Comparison of ENCODE assay signal across 11 cellular contexts in genomic region chr1:205950280-205950679, GRCh38. TPM values are rescaled to one million over a fixed set of nuclear protein-coding genes. Genes with fewer than 3 reads are reported as not detected.
A peak's percentile ranks its signal among the peaks of the same experiment; 100 is the strongest.
DNase-seq lines count a peak whose midpoint lies in the region; ATAC-seq and TF ChIP-seq lines count a peak whose summit lies in the region.
"Had no signal": no experiment of that assay in that cellular context is flagged by ENCODE, and none has a peak within 500 bp of the region (broad histone marks: within the 10 kb centered on the region; RNA-seq: fewer than 3 reads in every experiment).

No MANE protein-coding gene starts in this region.

- H3K27ac ChIP-seq in RWPE1 (peak overlapping the region; percentile 99), psoas muscle (peak overlapping the region; percentile 46)

- CTCF ChIA-PET in RWPE1 (lab: Yijun Ruan, JAX), result interaction anchor here (0.7 to 7.7 kb wide), 6 partner anchors 8 to 158 kb away, joined by 3 to 74 read pairs (median 6); no protein-coding TSS in a partner anchor

- H3K4me3 Mint-ChIP-seq in activated naive CD8-positive, alpha-beta T cell treated with anti-CD3 and anti-CD28 coated beads for 36 hours, result no peak overlapping the region
- H3K4me3 Mint-ChIP-seq: central memory CD8-positive, alpha-beta T cell; stimulated activated naive B cell treated with anti-CD40 and anti-IgM and Interleukin-4, amounts not matched to agents 10 μg/mL and 1 μg/mL and 100 μg/mL, for 72 hours had no signal

- no peaks in the 10 kb centered on the region for H3K9me3 ChIP-seq in psoas muscle

- POLR2A ChIA-PET in RWPE1 (lab: Yijun Ruan, JAX; ENCODE audit: low non-redundant PET), result no interaction called here

- peaks cover 1% of the 10 kb centered on the region for H3K27me3 Mint-ChIP-seq in activated naive CD8-positive, alpha-beta T cell treated with anti-CD3 and anti-CD28 coated beads for 36 hours
- H3K27me3 Mint-ChIP-seq: stimulated activated naive B cell treated with anti-CD40 and anti-IgM and Interleukin-4, amounts not matched to agents 10 μg/mL and 1 μg/mL and 100 μg/mL, for 72 hours had no signal

- H3K36me3 Mint-ChIP-seq in activated naive CD8-positive, alpha-beta T cell treated with anti-CD3 and anti-CD28 coated beads for 36 hours, result no peaks in the 10 kb centered on the region
- H3K36me3 Mint-ChIP-seq: stimulated activated naive B cell treated with anti-CD40 and anti-IgM and Interleukin-4, amounts not matched to agents 10 μg/mL and 1 μg/mL and 100 μg/mL, for 72 hours had no signal

- no peak overlapping the region for H3K27ac Mint-ChIP-seq in activated naive CD8-positive, alpha-beta T cell treated with anti-CD3 and anti-CD28 coated beads for 36 hours
- H3K27ac Mint-ChIP-seq: stimulated activated naive B cell treated with anti-CD40 and anti-IgM and Interleukin-4, amounts not matched to agents 10 μg/mL and 1 μg/mL and 100 μg/mL, for 72 hours had no signal

- ATAC-seq in psoas muscle, result peak; percentile 68 to 91 (median 84)
- ATAC-seq: stimulated activated naive B cell treated with anti-CD40 and anti-IgM and Interleukin-4, amounts not matched to agents 10 μg/mL and 1 μg/mL and 100 μg/mL, for 72 hours had no signal

- no peaks in the 10 kb centered on the region for H3K36me3 ChIP-seq in psoas muscle (ENCODE audit: insufficient read depth in 1 of 2, low read depth in 1 of 2)

- intact Hi-C loops in psoas muscle (cut with DNase I), result no loop called here

- 25 to 70% (median 37%) methylated on average over 8 of the region's 8 CpGs for WGBS in psoas muscle, 3 donors

- DNase-seq in Daoy (ENCODE audit: low read depth) (peak; percentile 65), RWPE1 (ENCODE audit: low spot score) (peak; percentile 73), fibroblast of mammary gland (ENCODE audit: low read depth) (peak; percentile 71), psoas muscle (peak; percentile 62 to 92), SHP77 treated with DMSO at 0.1 percent for 48 hours (lab: John Stamatoyannopoulos, UW) (no peak), NCI-H2107 (lab: John Stamatoyannopoulos, UW) (no peak), mesenteric fat pad (ENCODE audit: low spot score) (no peak)
- DNase-seq in activated naive CD8-positive, alpha-beta T cell treated with anti-CD3 and anti-CD28 coated beads for 36 hours, result no peak
- DNase-seq: COR-L47; stimulated activated naive B cell treated with anti-CD40 and anti-IgM and Interleukin-4, amounts not matched to agents 10 μg/mL and 1 μg/mL and 100 μg/mL, for 72 hours had no signal

- peaks cover 32% of the 10 kb centered on the region for H3K4me1 ChIP-seq in psoas muscle

- no peaks in the 10 kb centered on the region for H3K9me3 Mint-ChIP-seq in activated naive CD8-positive, alpha-beta T cell treated with anti-CD3 and anti-CD28 coated beads for 36 hours
- H3K9me3 Mint-ChIP-seq: central memory CD8-positive, alpha-beta T cell; stimulated activated naive B cell treated with anti-CD40 and anti-IgM and Interleukin-4, amounts not matched to agents 10 μg/mL and 1 μg/mL and 100 μg/mL, for 72 hours had no signal

- H3K4me1 Mint-ChIP-seq in activated naive CD8-positive, alpha-beta T cell treated with anti-CD3 and anti-CD28 coated beads for 36 hours, result no peaks in the 10 kb centered on the region
- H3K4me1 Mint-ChIP-seq: central memory CD8-positive, alpha-beta T cell had no signal

- H3K4me3 ChIP-seq in fibroblast of mammary gland (ENCODE audit: control insufficient read depth, low read depth, low read length) (no peak overlapping the region), psoas muscle (no peak overlapping the region)

- TF ChIP-seq CTCF in RWPE1 (conservative IDR thresholded peaks at IDR 0.05; ENCODE audit: low read depth) (no peak), fibroblast of mammary gland (conservative IDR thresholded peaks at IDR 0.05; ENCODE audit: control insufficient read depth, insufficient read depth, low read depth, low read length) (no peak), psoas muscle (IDR thresholded peaks at IDR 0.05) (no peak)

- H3K27me3 ChIP-seq in psoas muscle (ENCODE audit: insufficient read depth in 3 of 3, low read length in 2 of 3), result no peaks in the 10 kb centered on the region

RNA-seq across cellular contexts. Expression of gene SLC26A9, which starts 7.0 kb away (rescaled TPM):
- not detected in 2 replicates for total RNA-seq in Daoy (2014; rRNA removed; shearing (Covaris generic))
- total RNA-seq in psoas muscle (1 to 10 TPM in 1 of 4 donors, under 1 TPM in 3; 0.15 to 5.5 (median 0.47) TPM), mesenteric fat pad (not detected)
- under 1 TPM; 0.16 to 0.56 (median 0.42) TPM for polyA plus RNA-seq in psoas muscle
- total RNA-seq in activated naive CD8-positive, alpha-beta T cell treated with anti-CD3 and anti-CD28 coated beads for 36 hours, result not detected

RNA-seq across cellular contexts. Expression of gene RAB7B, which starts 52.9 kb away (rescaled TPM):
- total RNA-seq in Daoy (2014; rRNA removed; shearing (Covaris generic)), result 2.7 and 3.5 TPM in 2 replicates
- total RNA-seq in psoas muscle (1 to 10 TPM in 1 of 4 donors, under 1 TPM in 3; 0.17 to 1.2 (median 0.50) TPM), mesenteric fat pad (6.0 TPM)
- polyA plus RNA-seq in psoas muscle, result under 1 TPM; 0.25 to 0.36 (median 0.27) TPM
- not detected for total RNA-seq in activated naive CD8-positive, alpha-beta T cell treated with anti-CD3 and anti-CD28 coated beads for 36 hours

Comparison
In these comparisons a context has a peak if more than half of its experiments do, and no peak if none do; other contexts are left out.
1. DNase-seq: peak in Daoy (single experiment), RWPE1 (single experiment), fibroblast of mammary gland (single experiment) and psoas muscle (2 of 2); none in SHP77 treated with DMSO at 0.1 percent for 48 hours (single experiment), activated naive CD8-positive, alpha-beta T cell treated with anti-CD3 and anti-CD28 coated beads for 36 hours (single experiment), NCI-H2107 (single experiment) and mesenteric fat pad (single experiment).